ENCODE assay signal across 8 cellular contexts in genomic region chr11:506950-507726, GRCh38. TPM values are rescaled to one million over a fixed set of nuclear protein-coding genes. Genes with fewer than 3 reads are reported as not detected.
DNase-seq lines count a peak whose midpoint lies in the region; ATAC-seq and TF ChIP-seq lines count a peak whose summit lies in the region.

Gene RNH1 (minus strand): TSS chr11:507242. CDS start chr11:502162, 5,080 bp downstream.

- H3K9me3 ChIP-seq in IMR-90 (ENCODE audit: control insufficient read depth, insufficient read depth, low read length): no peaks in the 10 kb centered on the region
- no peaks in the 10 kb centered on the region for H3K9me3 ChIP-seq in OCI-LY7 (ENCODE audit: low read length)

- H3K9me1 ChIP-seq in IMR-90 (ENCODE audit: insufficient read depth, low read length): peaks cover 5% of the 10 kb centered on the region

- peak within 1 kb of the TSS; percentile 51; the same call in 1 of the 3 replicates for H2BK15ac ChIP-seq in IMR-90 (ENCODE audit: low read depth, low read length)

- H2BK20ac ChIP-seq in IMR-90 (ENCODE audit: low read depth, low read length): peak within 1 kb of the TSS; percentile 59

- H3K4me1 ChIP-seq in IMR-90 (ENCODE audit: control insufficient read depth, insufficient read depth, low read length) (peaks cover 12% of the 10 kb centered on the region), OCI-LY7 (ENCODE audit: insufficient read depth, low read length, poor library complexity, severe bottlenecking) (peaks cover 32% of the 10 kb centered on the region)

- H3K14ac ChIP-seq in IMR-90 (replicated peaks; ENCODE audit: low read depth, low read length): peak within 1 kb of the TSS; percentile 100

- peak within 1 kb of the TSS; percentile 87 to 99 for H4K8ac ChIP-seq in IMR-90 (ENCODE audit: low read depth in 2 of 2, low read length in 2 of 2)

- in situ Hi-C loops in IMR-90 (cut with MboI; ENCODE audit: low sequenced_read_pairs): no loop called here

- intact Hi-C loops in IMR-90 (cut with micrococcal nuclease): loop anchor here (2.0 kb wide), 1 partner anchor 56 kb away; the partner anchor contains the start of gene PTDSS2
- intact Hi-C loops in OCI-LY7 (cut with micrococcal nuclease; ENCODE audit: unreplicated experiment): loop anchor here (1.0 to 5.0 kb wide), 6 partner anchors 11 to 405 kb away; partner anchors contain the start of genes BET1L, CHID1, LRRC56 and PTDSS2

- H3K18ac ChIP-seq in IMR-90 (ENCODE audit: low read depth, low read length): peak within 1 kb of the TSS; percentile 93

- H3K9ac ChIP-seq in IMR-90 (ENCODE audit: low read depth, low read length): peak within 1 kb of the TSS; percentile 98

- POLR2A ChIA-PET in IMR-90 (lab: Charles Lee; ENCODE audit: unreplicated experiment) (no interaction called here), OCI-LY7 (lab: Charles Lee) (interaction anchor here (0.7 kb wide), 1 partner anchor 29 kb away, joined by 6 read pairs; no protein-coding TSS in a partner anchor)

- H3K9me2 ChIP-seq in OCI-LY7 (ENCODE audit: insufficient read depth, low read length): no peaks in the 10 kb centered on the region

- TF ChIP-seq RAD21 in IMR-90 (IDR thresholded peaks at IDR 0.05; ENCODE audit: low read length): no peak

- DNase-seq in D341Med (ENCODE audit: low spot score) (peak; percentile 99), IMR-90 (peak; percentile 93), OCI-LY7 (ENCODE audit: low spot score) (peak; percentile 96), activated T-cell treated with anti-CD3 and anti-CD28 coated beads for 4 hours (peak; percentile 100), epithelial cell of esophagus (ENCODE audit: low read depth) (peak; percentile 98), mucosa of gallbladder (ENCODE audit: low spot score) (peak; percentile 99)
- peak; percentile 98 for DNase-seq in stimulated activated CD8-positive, alpha-beta memory T cell treated with anti-CD3 and anti-CD28 coated beads, Interleukin-4, amount 100 ng/mL, for 24 hours (ENCODE audit: low read depth)

- BruUV-seq in IMR-90 (replicated peaks; lab: Mats Ljungman, UMichigan) (no TSS peak), OCI-LY7 (replicated peaks; lab: Mats Ljungman, UMichigan) (no TSS peak)

- WGBS in IMR-90 (ENCODE audit: extremely low coverage in 2 of 2, insufficient read length in 1 of 2), 2 experiments: 1% methylated on average over 32 of the region's 101 CpGs; no CpG with 5 or more reads in 1 of the 2 experiments

- H2AK5ac ChIP-seq in IMR-90 (ENCODE audit: low read depth, low read length): peak within 1 kb of the TSS; percentile 97

- peak within 1 kb of the TSS; percentile 87 for H3K4me2 ChIP-seq in IMR-90 (ENCODE audit: low read depth, low read length)
- H3K4me2 ChIP-seq in OCI-LY7 (ENCODE audit: low read length): peak within 1 kb of the TSS; percentile 91

- CTCF ChIA-PET in IMR-90 (lab: Yijun Ruan, JAX) (interaction anchor here (1.0 kb wide), 1 partner anchor 12 kb away, joined by 3 read pairs; no protein-coding TSS in a partner anchor), OCI-LY7 (lab: Charles Lee; ENCODE audit: unreplicated experiment) (no interaction called here)

- no peaks in the 10 kb centered on the region for H3K27me3 ChIP-seq in IMR-90 (ENCODE audit: control insufficient read depth, insufficient read depth, low read length)

- peak within 1 kb of the TSS; percentile 97 for H4K5ac ChIP-seq in IMR-90 (ENCODE audit: low read depth, low read length)

- H3K27ac ChIP-seq in IMR-90 (ENCODE audit: insufficient read depth, low read length) (peak within 1 kb of the TSS; percentile 99), OCI-LY7 (ENCODE audit: low read depth, low read length, poor library complexity, severe bottlenecking) (peak within 1 kb of the TSS; percentile 85)

- ATAC-seq in GM21528 (IDR thresholded peaks at IDR 0.05; ENCODE audit: low FRiP score, unreplicated experiment) (peak; percentile 44), IMR-90 (ENCODE audit: low read depth) (peak; percentile 89)

- H3K79me1 ChIP-seq in IMR-90 (ENCODE audit: low read depth in 1 of 2, low read length in 2 of 2): peaks cover 23 to 63% of the 10 kb centered on the region in 2 experiments

- peak within 1 kb of the TSS; percentile 97 for H3K4me3 ChIP-seq in IMR-90 (ENCODE audit: insufficient read depth, low read depth, low read length)
- peak within 1 kb of the TSS; percentile 95 for H3K4me3 ChIP-seq in OCI-LY7 (ENCODE audit: low read depth, low read length, poor library complexity, severe bottlenecking)
- peak within 1 kb of the TSS; percentile 81 for H3K4me3 ChIP-seq in epithelial cell of esophagus (ENCODE audit: low read length)

- H3K36me3 ChIP-seq in IMR-90 (ENCODE audit: control insufficient read depth, insufficient read depth, low read length): peaks cover 5% of the 10 kb centered on the region; the same call in 1 of the 2 replicates
- H3K36me3 ChIP-seq in OCI-LY7 (ENCODE audit: insufficient read depth, low read length): peaks cover 9% of the 10 kb centered on the region; the same call in 1 of the 2 replicates

- H2AFZ ChIP-seq in IMR-90 (replicated peaks; ENCODE audit: low read length, poor library complexity): peak within 1 kb of the TSS; percentile 100
- peak within 1 kb of the TSS; percentile 80 for H2AFZ ChIP-seq in OCI-LY7 (ENCODE audit: low read length)

- peak; percentile 85 for TF ChIP-seq POLR2A in IMR-90 (IDR thresholded peaks at IDR 0.05; ENCODE audit: low read depth, low read length)

- peak within 1 kb of the TSS; percentile 87 for H2BK120ac ChIP-seq in IMR-90 (ENCODE audit: low read depth, low read length)

- no peak for TF ChIP-seq CTCF in IMR-90 (conservative IDR thresholded peaks at IDR 0.05; ENCODE audit: low read depth, low read length)
- no peak for TF ChIP-seq CTCF in OCI-LY7 (conservative IDR thresholded peaks at IDR 0.05; ENCODE audit: low read length)
- no peak for TF ChIP-seq CTCF in epithelial cell of esophagus (IDR thresholded peaks at IDR 0.05; ENCODE audit: insufficient read depth, low read depth, low read length, missing control alignments)

- H4K20me1 ChIP-seq in IMR-90 (ENCODE audit: insufficient read depth, low read length) (peaks cover 4% of the 10 kb centered on the region), OCI-LY7 (ENCODE audit: insufficient read depth, low read length) (no peaks in the 10 kb centered on the region)

- H3K23ac ChIP-seq in IMR-90 (ENCODE audit: low read depth, low read length): peak within 1 kb of the TSS; percentile 99

- peak within 1 kb of the TSS; percentile 100 for H2AK9ac ChIP-seq in IMR-90 (replicated peaks; ENCODE audit: low read depth, low read length, poor library complexity)

- dilution Hi-C loops in IMR-90 (cut with HindIII; ENCODE audit: low sequenced_read_pairs, unreplicated experiment): no loop called here

- H3K79me2 ChIP-seq in OCI-LY7 (ENCODE audit: insufficient read depth, low read depth, low read length): peaks cover 23% of the 10 kb centered on the region

- H2BK5ac ChIP-seq in IMR-90 (ENCODE audit: low read depth, low read length, poor library complexity, severe bottlenecking): peak within 1 kb of the TSS; percentile 100

- H3K56ac ChIP-seq in IMR-90 (ENCODE audit: extremely low read depth, insufficient read depth, low read length): peak within 1 kb of the TSS; percentile 98

- peak within 1 kb of the TSS; percentile 99 for H4K91ac ChIP-seq in IMR-90 (ENCODE audit: insufficient read depth, low read depth, low read length)

- H3K4ac ChIP-seq in IMR-90 (ENCODE audit: low read depth, low read length): peak within 1 kb of the TSS; percentile 100

TF ChIP-seq in IMR-90, 13 proteins besides CTCF, POLR2A, EP300 and RAD21:
- TF ChIP-seq FOS (IDR thresholded peaks at IDR 0.05; ENCODE audit: low read depth, low read length): no peak
- peak; percentile 43 for TF ChIP-seq USF2 (IDR thresholded peaks at IDR 0.05; ENCODE audit: low read depth, low read length)
- TF ChIP-seq MAZ (IDR thresholded peaks at IDR 0.05; ENCODE audit: borderline replicate concordance, low read depth, low read length): peak; percentile 81; the same call in 1 of the 2 replicates

RNA-seq across cellular contexts. Expression of gene RNH1, which starts in this region (rescaled TPM):
- total RNA-seq in IMR-90 (2012; rRNA removed): 138 and 143 TPM in 2 replicates
- 238 and 247 TPM in 2 replicates for polyA plus RNA-seq in IMR-90 (2012; rRNA removed)
- polyA plus RNA-seq in IMR-90 (2012; cell fraction: cytosol; rRNA removed): 157 and 265 TPM in 2 replicates
- polyA plus RNA-seq in IMR-90 (2012; cell fraction: nucleus; rRNA removed; ENCODE audit: low replicate concordance): 135 and 414 TPM in 2 replicates
- 57.1 and 65.7 TPM in 2 replicates for total RNA-seq in OCI-LY7 (2014; rRNA removed; shearing (Covaris generic))
- total RNA-seq in OCI-LY7 (2022): 48.8 and 65.5 TPM in 2 replicates
- 156 TPM for total RNA-seq in mucosa of gallbladder

Comparison
In these comparisons a context has a peak if more than half of its experiments do, and no peak if none do; other contexts are left out.
1. Peak in every context shown above with its lines: DNase-seq, ATAC-seq, H3K4me3 ChIP-seq and H3K27ac ChIP-seq.